ENCODE assay signal across 20 cellular contexts in the genomic region with DNA sequence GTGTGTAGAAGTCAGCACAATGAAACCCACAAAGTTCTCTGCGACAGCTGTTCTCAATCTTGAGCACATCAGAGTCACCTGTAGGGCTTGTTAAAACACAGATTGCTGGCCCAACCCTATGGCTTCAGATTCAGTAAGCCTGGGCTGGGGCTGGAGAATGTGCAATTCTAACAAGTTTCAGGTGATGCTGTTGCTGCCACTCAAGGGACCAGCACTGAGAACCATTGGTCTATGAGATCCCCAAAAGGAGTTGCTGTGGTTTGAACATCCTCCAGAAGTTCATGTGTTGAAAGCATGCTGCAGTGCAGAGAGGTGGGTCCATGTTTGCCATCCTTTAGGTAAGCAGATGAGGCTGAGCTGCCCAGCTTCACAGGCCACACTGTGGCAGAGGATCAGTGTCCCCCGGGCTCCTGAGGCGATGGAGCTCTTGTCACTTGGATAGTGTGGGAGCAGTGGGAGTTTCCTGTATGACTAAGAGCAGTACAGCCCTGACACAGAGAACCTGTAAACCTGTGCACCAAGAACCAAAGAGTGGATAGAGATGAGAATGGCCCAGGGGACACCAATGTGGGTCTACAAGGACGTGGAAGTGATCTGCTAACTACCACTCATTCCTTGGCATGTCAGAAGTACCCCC. TPM values are rescaled to one million over a fixed set of nuclear protein-coding genes. Genes with fewer than 3 reads are reported as not detected.
A peak's percentile ranks its signal among the peaks of the same experiment; 100 is the strongest.
DNase-seq lines count a peak whose midpoint lies in the region; ATAC-seq and TF ChIP-seq lines count a peak whose summit lies in the region.
"Had no signal": no experiment of that assay in that cellular context is flagged by ENCODE, and none has a peak within 500 bp of the region (broad histone marks: within the 10 kb centered on the region; RNA-seq: fewer than 3 reads in every experiment).

No MANE protein-coding gene starts in this region.

- TF ChIP-seq CTCF in osteocyte (IDR thresholded peaks at IDR 0.05): no peak

- H3K9me3 Mint-ChIP-seq in activated naive CD4-positive, alpha-beta T cell treated with anti-CD3 and anti-CD28 coated beads, Interleukin-2, amount 50 U/mL, for 72 hours: no peaks in the 10 kb centered on the region
- H3K9me3 Mint-ChIP-seq in stimulated activated naive CD8-positive, alpha-beta T cell treated with anti-CD3 and anti-CD28 coated beads, Interleukin-15, amount 100 ng/mL, for 72 hours: no peaks in the 10 kb centered on the region
- H3K9me3 Mint-ChIP-seq in osteocyte (ENCODE audit: unreplicated experiment): no peaks in the 10 kb centered on the region
- H3K9me3 Mint-ChIP-seq: CD4-positive, alpha-beta T cell had no signal

- no peaks in the 10 kb centered on the region for H3K36me3 Mint-ChIP-seq in activated naive CD4-positive, alpha-beta T cell treated with anti-CD3 and anti-CD28 coated beads, Interleukin-2, amount 50 U/mL, for 72 hours
- no peaks in the 10 kb centered on the region for H3K36me3 Mint-ChIP-seq in osteocyte (ENCODE audit: unreplicated experiment)
- H3K36me3 Mint-ChIP-seq: brain had no signal

- no peak overlapping the region for H3K27ac Mint-ChIP-seq in activated naive CD4-positive, alpha-beta T cell treated with anti-CD3 and anti-CD28 coated beads, Interleukin-2, amount 50 U/mL, for 72 hours
- H3K27ac Mint-ChIP-seq in stimulated activated naive CD8-positive, alpha-beta T cell treated with anti-CD3 and anti-CD28 coated beads, Interleukin-15, amount 100 ng/mL, for 72 hours: peak overlapping the region in 1 of 2 donors; percentile 16
- H3K27ac Mint-ChIP-seq in osteocyte (ENCODE audit: unreplicated experiment): no peak overlapping the region
- H3K27ac Mint-ChIP-seq: brain; CD4-positive, alpha-beta T cell had no signal

- no peak for DNase-seq in activated naive CD4-positive, alpha-beta T cell treated with anti-CD3 and anti-CD28 coated beads, Interleukin-2, amount 50 U/mL, for 72 hours (ENCODE audit: low spot score in 2 of 2)
- no peak for DNase-seq in activated naive CD4-positive, alpha-beta T cell treated with Interleukin-2 at 50 U/mL for 16 hours
- DNase-seq in stimulated activated naive CD8-positive, alpha-beta T cell treated with anti-CD3 and anti-CD28 coated beads, Interleukin-15, amount 100 ng/mL, for 72 hours: peak in 1 of 2 donors; percentile 20
- no peak for DNase-seq in DMS 273 treated with DMSO at 0.1 percent for 48 hours (lab: John Stamatoyannopoulos, UW)
- no peak for DNase-seq in osteocyte (ENCODE audit: extremely low spot score, unreplicated experiment)
- no peak for DNase-seq in SIG-M5 (lab: John Stamatoyannopoulos, UW)
- DNase-seq: activated CD4-positive, alpha-beta T cell treated with anti-CD3 and anti-CD28 coated beads, Interleukin-2, amount 50 U/mL, for 48 hours; CD4-positive, alpha-beta T cell; dorsolateral prefrontal cortex; EL; NCI-H1092; occipital lobe; SJCRH30; stimulated activated CD4-positive, alpha-beta T cell treated with anti-CD3 and anti-CD28 coated beads, Interleukin-2, amount 100 ng/mL, for 48 hours; stimulated activated CD8-positive, alpha-beta memory T cell treated with anti-CD3 and anti-CD28 coated beads, Interleukin-4, amount 100 ng/mL, for 48 hours; tibial artery had no signal

- no peak overlapping the region for H3K4me3 Mint-ChIP-seq in stimulated activated naive CD8-positive, alpha-beta T cell treated with anti-CD3 and anti-CD28 coated beads, Interleukin-15, amount 100 ng/mL, for 72 hours
- no peak overlapping the region for H3K4me3 Mint-ChIP-seq in osteocyte (ENCODE audit: unreplicated experiment)
- H3K4me3 Mint-ChIP-seq: brain; CD4-positive, alpha-beta T cell had no signal

- no peaks in the 10 kb centered on the region for H3K27me3 Mint-ChIP-seq in stimulated activated naive CD8-positive, alpha-beta T cell treated with anti-CD3 and anti-CD28 coated beads, Interleukin-15, amount 100 ng/mL, for 72 hours
- H3K27me3 Mint-ChIP-seq in osteocyte (ENCODE audit: unreplicated experiment): peaks cover 26% of the 10 kb centered on the region
- H3K27me3 Mint-ChIP-seq: CD4-positive, alpha-beta T cell had no signal

- H3K4me1 Mint-ChIP-seq in stimulated activated naive CD8-positive, alpha-beta T cell treated with anti-CD3 and anti-CD28 coated beads, Interleukin-15, amount 100 ng/mL, for 72 hours: peaks cover 6% of the 10 kb centered on the region
- H3K4me1 Mint-ChIP-seq in osteocyte (ENCODE audit: unreplicated experiment): no peaks in the 10 kb centered on the region

- peak; percentile 73 to 75 for ATAC-seq in activated naive CD4-positive, alpha-beta T cell treated with anti-CD3 and anti-CD28 coated beads, Interleukin-2, amount 50 U/mL, for 72 hours
- ATAC-seq in HG02610 (IDR thresholded peaks at IDR 0.05; ENCODE audit: unreplicated experiment) (peak; percentile 84), HG03342 (IDR thresholded peaks at IDR 0.05; ENCODE audit: unreplicated experiment) (peak; percentile 58)
- ATAC-seq in stimulated activated naive CD8-positive, alpha-beta T cell treated with anti-CD3 and anti-CD28 coated beads, Interleukin-15, amount 100 ng/mL, for 72 hours: peak; percentile 88
- ATAC-seq: HCT116 had no signal

RNA-seq across cellular contexts. Expression of a gene that starts 8.0 kb away (rescaled TPM):
- total RNA-seq in activated naive CD4-positive, alpha-beta T cell treated with anti-CD3 and anti-CD28 coated beads, Interleukin-2, amount 50 U/mL, for 72 hours: 100 to 1,000 TPM; 179 to 241 TPM
- 172 and 185 TPM in 2 replicates for total RNA-seq in osteocyte
